Comparison of ENCODE assay signal across 11 cellular contexts in genomic region chr1:211920141-211920572, GRCh38.
DNase-seq lines count a peak whose midpoint lies in the region; ATAC-seq and TF ChIP-seq lines count a peak whose summit lies in the region.
"Had no signal": no experiment of that assay in that cellular context is flagged by ENCODE, and none has a peak within 500 bp of the region (broad histone marks: within the 10 kb centered on the region; RNA-seq: fewer than 3 reads in every experiment).

No MANE protein-coding gene starts in this region.

- H3K4me3 ChIP-seq in coronary artery (no peak overlapping the region), esophagus muscularis mucosa (no peak overlapping the region)

- TF ChIP-seq CTCF in coronary artery (IDR thresholded peaks at IDR 0.05) (no peak), esophagus muscularis mucosa (IDR thresholded peaks at IDR 0.05) (no peak)

- H3K27ac ChIP-seq in coronary artery (peak overlapping the region in 1 of 2 donors; percentile 46), esophagus muscularis mucosa (replicated peaks in 1 of 4) (no peak overlapping the region)

- WGBS in esophagus muscularis mucosa = 48% methylated on average over 5 of the region's 5 CpGs

- H3K36me3 ChIP-seq in esophagus muscularis mucosa = no peaks in the 10 kb centered on the region

- TF ChIP-seq POLR2A in esophagus muscularis mucosa (IDR thresholded peaks at IDR 0.05; ENCODE audit: low read depth) = no peak

- ATAC-seq in GM19455 (IDR thresholded peaks at IDR 0.05; ENCODE audit: unreplicated experiment) = no peak
- ATAC-seq in activated CD4-positive, CD25-positive, alpha-beta regulatory T cell treated with anti-CD3 and anti-CD28 coated beads, Interleukin-2, amount 50 U/mL, for 24 hours = no peak
- ATAC-seq: stimulated activated naive CD8-positive, alpha-beta T cell treated with anti-CD3 and anti-CD28 coated beads, Interleukin-15, amount 100 ng/mL, for 72 hours had no signal

- H3K4me1 ChIP-seq in esophagus muscularis mucosa = peaks cover 5 to 16% (median 8%) of the 10 kb centered on the region in 4 donors

- intact Hi-C loops in esophagus muscularis mucosa (cut with DNase I) = no loop called here

- TF ChIP-seq EP300 in esophagus muscularis mucosa (IDR thresholded peaks at IDR 0.05) = no peak

- DNase-seq in AG08395 (ENCODE audit: low spot score) (peak; percentile 7), NCI-H2196 (lab: John Stamatoyannopoulos, UW; ENCODE audit: unreplicated experiment) (peak; percentile 63), coronary artery (ENCODE audit: low spot score) (peak; percentile 75), myocyte (ENCODE audit: low read depth) (peak; percentile 92), esophagus muscularis mucosa (ENCODE audit: extremely low spot score) (no peak)
- no peak for DNase-seq in activated CD4-positive, alpha-beta T cell treated with anti-CD3 and anti-CD28 coated beads, Interleukin-2, amount 50 U/mL, for 1 hour
- DNase-seq: activated T-cell treated with anti-CD3 and anti-CD28 coated beads, Interleukin-2, amount 50 U/mL, for 48 hours; stimulated activated CD4-positive, alpha-beta T cell treated with anti-CD3 and anti-CD28 coated beads, Interleukin-15, amount 100 ng/mL, for 24 hours; stimulated activated naive CD8-positive, alpha-beta T cell treated with anti-CD3 and anti-CD28 coated beads, Interleukin-15, amount 100 ng/mL, for 72 hours had no signal

- no peaks in the 10 kb centered on the region for H3K27me3 ChIP-seq in esophagus muscularis mucosa

- H3K9me3 ChIP-seq in esophagus muscularis mucosa = no peaks in the 10 kb centered on the region

Comparison
In these comparisons a context has a peak if more than half of its experiments do, and no peak if none do; other contexts are left out.
1. DNase-seq: peak in AG08395 (single experiment), NCI-H2196 (single experiment), coronary artery (single experiment) and myocyte (single experiment); none in activated CD4-positive, alpha-beta T cell treated with anti-CD3 and anti-CD28 coated beads, Interleukin-2, amount 50 U/mL, for 1 hour (single experiment) and esophagus muscularis mucosa (single experiment).